In genomic region chr2:17545680-17546613, GRCh38 we compare ENCODE assay signal across 25 cellular contexts. TPM values are rescaled to one million over a fixed set of nuclear protein-coding genes. Genes with fewer than 3 reads are reported as not detected.
DNase-seq lines count a peak whose midpoint lies in the region; ATAC-seq, FAIRE-seq and TF ChIP-seq lines count a peak whose summit lies in the region.
"Had no signal": no experiment of that assay in that cellular context is flagged by ENCODE, and none has a peak within 500 bp of the region (broad histone marks: within the 10 kb centered on the region; RNA-seq: fewer than 3 reads in every experiment).

No MANE protein-coding gene starts in this region.

- H2BK12ac ChIP-seq in H9 (ENCODE audit: insufficient read length, low read depth, low read length) = no peak overlapping the region

- TF ChIP-seq CTCF in H9 (conservative IDR thresholded peaks at IDR 0.05) = no peak
- TF ChIP-seq CTCF in foreskin keratinocyte (conservative IDR thresholded peaks at IDR 0.05) = no peak
- TF ChIP-seq CTCF in HepG2 (CRISPR knock-in tag; IDR thresholded peaks at IDR 0.05) = no peak

- no peak for DNase-seq in H9
- no peak for DNase-seq in foreskin keratinocyte
- peak; percentile 73 for DNase-seq in HepG2 (ENCODE audit: low spot score)
- no peak for DNase-seq in GDM1 (lab: John Stamatoyannopoulos, UW)
- no peak for DNase-seq in activated CD4-positive, alpha-beta T cell treated with anti-CD3 and anti-CD28 coated beads for 36 hours
- no peak for DNase-seq in activated naive CD4-positive, alpha-beta T cell treated with anti-CD3 and anti-CD28 coated beads for 36 hours
- no peak for DNase-seq in HT-29 (ENCODE audit: low spot score)
- DNase-seq: 8988T; AML-193; C1 segment of cervical spinal cord; CD8-positive, alpha-beta T cell; EL; GOT3; IMR-90; NCI-H1694; NCI-H2081; NCI-H446; NCI-H526 had no signal

- H2AFZ ChIP-seq in H9 (ENCODE audit: low read length) = no peak overlapping the region
- H2AFZ ChIP-seq in HepG2 (ENCODE audit: low read length) = no peak overlapping the region

- in situ Hi-C loops in HepG2 (cut with HindIII; ENCODE audit: extremely low pct_ligation_motif_present, low pct_unique_long_range_greater_than_20kb) = loop anchor here (10.0 kb wide), 2 partner anchors 49 to 209 kb away; partner anchors contain the start of genes GEN1 and SMC6

- no peak overlapping the region for H3K4ac ChIP-seq in H9 (ENCODE audit: low read depth, low read length)

- no peak overlapping the region for H4K5ac ChIP-seq in H9 (ENCODE audit: insufficient read length, low read depth, low read length)

- POLR2A ChIA-PET in HepG2 (lab: Yijun Ruan, JAX) = interaction anchor here (1.0 to 2.3 kb wide), 5 partner anchors 8 to 48 kb away, joined by 3 to 15 read pairs (median 5); no protein-coding TSS in a partner anchor
- POLR2A ChIA-PET in activated CD4-positive, alpha-beta T cell treated with anti-CD3 and anti-CD28 coated beads for 36 hours (lab: Charles Lee) = no interaction called here

- no peak overlapping the region for H4K91ac ChIP-seq in H9 (ENCODE audit: insufficient read length, low read depth, low read length)

- H3K36me3 ChIP-seq in HepG2 (replicated peaks in 1 of 2; ENCODE audit: control insufficient read depth in 1 of 2, insufficient read depth in 2 of 2, low read length in 2 of 2) = peaks cover 6 to 8% of the 10 kb centered on the region in 2 experiments; a peak in 4 of 5 replicates
- H3K36me3 ChIP-seq: SJSA1 had no signal

- H2BK5ac ChIP-seq in H9 (ENCODE audit: insufficient read length, low read length) = no peak overlapping the region

- peaks cover 72 to 74% of the 10 kb centered on the region in 2 experiments for H3K4me1 Mint-ChIP-seq in H9
- no peaks in the 10 kb centered on the region for H3K4me1 Mint-ChIP-seq in activated CD4-positive, alpha-beta T cell treated with anti-CD3 and anti-CD28 coated beads for 36 hours
- H3K4me1 Mint-ChIP-seq in activated naive CD4-positive, alpha-beta T cell treated with anti-CD3 and anti-CD28 coated beads for 36 hours (ENCODE audit: low read depth) = no peaks in the 10 kb centered on the region

- no peak overlapping the region for H2BK15ac ChIP-seq in H9 (ENCODE audit: low read depth, low read length)

- H4K20me1 ChIP-seq in H9 (ENCODE audit: control insufficient read depth, insufficient read depth, insufficient read length) = no peaks in the 10 kb centered on the region
- no peaks in the 10 kb centered on the region for H4K20me1 ChIP-seq in HepG2 (ENCODE audit: insufficient read depth, low read length)

- H2BK20ac ChIP-seq in H9 (ENCODE audit: low read depth, low read length, poor library complexity, severe bottlenecking) = no peak overlapping the region

- FAIRE-seq in A204.1 (lab: Jason Lieb, UNC) (peak; percentile 30), HepG2 (lab: Jason Lieb, UNC) (no peak)

- TF ChIP-seq POLR2A in HepG2 (IDR thresholded peaks at IDR 0.05; ENCODE audit: insufficient read depth in 1 of 2, low read depth in 2 of 2, low read length in 2 of 2) = no peak

- H2BK120ac ChIP-seq in H9 (ENCODE audit: low read depth, low read length, poor library complexity, severe bottlenecking) = no peak overlapping the region

- H3K4me1 ChIP-seq in H9 (ENCODE audit: insufficient read depth, low read length) (peaks cover 15% of the 10 kb centered on the region), foreskin keratinocyte (peaks cover 14% of the 10 kb centered on the region), HepG2 (ENCODE audit: insufficient read depth, low read length) (peaks cover 82% of the 10 kb centered on the region)
- H3K4me1 ChIP-seq: SJSA1 had no signal

- no peak for ATAC-seq in foreskin keratinocyte
- ATAC-seq in HepG2 = peak; percentile 26; the same call in 1 of the 3 replicates
- ATAC-seq in activated CD4-positive, alpha-beta T cell treated with anti-CD3 and anti-CD28 coated beads for 36 hours = no peak
- ATAC-seq: CD8-positive, alpha-beta T cell; Right ventricle myocardium inferior had no signal

- H3K23me2 ChIP-seq in H9 (ENCODE audit: insufficient read length, low read depth, low read length, poor library complexity, severe bottlenecking) = peaks cover 17% of the 10 kb centered on the region

- no CpG with 5 or more reads among the region's 5 CpGs for WGBS in H9 (ENCODE audit: extremely low coverage, insufficient read length, low lambda C conversion rate)
- under 1% methylated on average over 5 of the region's 5 CpGs for WGBS in HepG2 (ENCODE audit: low lambda C conversion rate)

- H3K4me3 ChIP-seq in HepG2 (replicated peaks in 1 of 3; ENCODE audit: insufficient read depth in 1 of 3, low read depth in 2 of 3, low read length in 3 of 3) = peak overlapping the region; percentile 42 to 59 (median 50); a peak in 5 of 6 replicates
- H3K4me3 ChIP-seq: SJSA1 had no signal

- H3K79me2 ChIP-seq in H9 (ENCODE audit: insufficient read depth, low read length) = peaks cover 46% of the 10 kb centered on the region
- peaks cover 99% of the 10 kb centered on the region for H3K79me2 ChIP-seq in HepG2 (ENCODE audit: insufficient read depth, low read length)

- peak overlapping the region; percentile 82 to 93 (median 85); a peak in 6 of 7 replicates for H3K27ac Mint-ChIP-seq in H9
- H3K27ac Mint-ChIP-seq in activated CD4-positive, alpha-beta T cell treated with anti-CD3 and anti-CD28 coated beads for 36 hours = no peak overlapping the region
- H3K27ac Mint-ChIP-seq in activated naive CD4-positive, alpha-beta T cell treated with anti-CD3 and anti-CD28 coated beads for 36 hours = no peak overlapping the region
- H3K27ac Mint-ChIP-seq: CD8-positive, alpha-beta T cell had no signal

- peaks cover 6% of the 10 kb centered on the region; the same call in 1 of the 2 replicates for H3K27me3 Mint-ChIP-seq in H9 (ENCODE audit: low read depth)
- peaks cover 31% of the 10 kb centered on the region for H3K27me3 Mint-ChIP-seq in activated CD4-positive, alpha-beta T cell treated with anti-CD3 and anti-CD28 coated beads for 36 hours
- peaks cover 29% of the 10 kb centered on the region for H3K27me3 Mint-ChIP-seq in activated naive CD4-positive, alpha-beta T cell treated with anti-CD3 and anti-CD28 coated beads for 36 hours (ENCODE audit: low read depth)

- H3K9me3 ChIP-seq in H9 (ENCODE audit: control insufficient read depth, low read depth, low read length) (no peaks in the 10 kb centered on the region), HepG2 (ENCODE audit: low read length) (no peaks in the 10 kb centered on the region)
- H3K9me3 ChIP-seq: SJSA1 had no signal

- H3K18ac ChIP-seq in H9 (ENCODE audit: insufficient read length, low read depth, low read length) = no peak overlapping the region

- no peak overlapping the region for H3K4me2 ChIP-seq in H9 (ENCODE audit: insufficient read depth, insufficient read length, low read length)
- H3K4me2 ChIP-seq in HepG2 (ENCODE audit: low read depth, low read length) = peak overlapping the region; percentile 97
- H3K4me2 ChIP-seq: KMS-11 had no signal

- H3K14ac ChIP-seq in H9 (ENCODE audit: insufficient read depth, low read length) = no peak overlapping the region

- peaks cover 5% of the 10 kb centered on the region for H3K79me1 ChIP-seq in H9 (ENCODE audit: insufficient read depth, low read depth, low read length, poor library complexity, severe bottlenecking)

- no peak overlapping the region for H3K9ac ChIP-seq in H9 (ENCODE audit: extremely low read depth, insufficient read length, low read length)
- H3K9ac ChIP-seq in HepG2 (ENCODE audit: insufficient read depth, low read depth, low read length) = peak overlapping the region; percentile 69
- H3K9ac ChIP-seq: KMS-11 had no signal

- H3K27ac ChIP-seq in H9 (ENCODE audit: insufficient read length, low read depth, low read length) (no peak overlapping the region), foreskin keratinocyte (peak overlapping the region; percentile 28), HepG2 (ENCODE audit: extremely low read length, insufficient read depth, low read length) (peak overlapping the region; percentile 94)
- H3K27ac ChIP-seq: KMS-11, SJSA1 had no signal

- TF ChIP-seq EP300 in HepG2 (IDR thresholded peaks at IDR 0.05; ENCODE audit: low read depth in 2 of 2, low read length in 2 of 2) = peak in 1 of 2 experiments; percentile 73; a peak in 2 of 4 replicates
- TF ChIP-seq EP300 in HepG2 (CRISPR knock-in tag; IDR thresholded peaks at IDR 0.05; ENCODE audit: borderline replicate concordance) = no peak

- H3K56ac ChIP-seq in H9 (ENCODE audit: insufficient read length, low read depth, low read length) = no peak overlapping the region

- no peak overlapping the region for H3T11ph ChIP-seq in H9 (ENCODE audit: low read length)

- H4K8ac ChIP-seq in H9 (replicated peaks; ENCODE audit: insufficient read length, low read depth, low read length) = no peak overlapping the region

- no peak overlapping the region for H3K23ac ChIP-seq in H9 (ENCODE audit: insufficient read length, low read depth, low read length)

- CTCF ChIA-PET in HepG2 (lab: Yijun Ruan, JAX; ENCODE audit: low intra/inter-chr PET ratio, low total read pairs) = no interaction called here
- CTCF ChIA-PET in activated CD4-positive, alpha-beta T cell treated with anti-CD3 and anti-CD28 coated beads for 36 hours (lab: Charles Lee) = interaction anchor here (0.9 to 1.0 kb wide), 2 partner anchors 10 to 14 kb away, joined by 3 read pairs; no protein-coding TSS in a partner anchor
- CTCF ChIA-PET in activated naive CD4-positive, alpha-beta T cell treated with anti-CD3 and anti-CD28 coated beads for 36 hours (lab: Charles Lee) = interaction anchor here (0.7 kb wide), 1 partner anchor 237 kb away, joined by 4 read pairs; no protein-coding TSS in a partner anchor

- peaks cover 0 to 5% (median 3%) of the 10 kb centered on the region in 3 experiments; a peak in 4 of 7 replicates for H3K36me3 Mint-ChIP-seq in H9 (ENCODE audit: insufficient read depth in 1 of 3, low read depth in 3 of 3)
- no peaks in the 10 kb centered on the region for H3K36me3 Mint-ChIP-seq in activated CD4-positive, alpha-beta T cell treated with anti-CD3 and anti-CD28 coated beads for 36 hours (ENCODE audit: low read depth)
- no peaks in the 10 kb centered on the region for H3K36me3 Mint-ChIP-seq in activated naive CD4-positive, alpha-beta T cell treated with anti-CD3 and anti-CD28 coated beads for 36 hours (ENCODE audit: low read depth)
- H3K36me3 Mint-ChIP-seq: CD8-positive, alpha-beta T cell had no signal

- no peaks in the 10 kb centered on the region for H3K27me3 ChIP-seq in H9 (ENCODE audit: insufficient read depth, low read length)
- no peaks in the 10 kb centered on the region for H3K27me3 ChIP-seq in foreskin keratinocyte
- H3K27me3 ChIP-seq in HepG2 (ENCODE audit: control insufficient read depth in 1 of 2, insufficient read depth in 2 of 2, low read length in 2 of 2) = peaks cover 0 to 3% of the 10 kb centered on the region in 2 experiments; a peak in 1 of 5 replicates

- no peaks in the 10 kb centered on the region; a peak in 1 of 5 replicates for H3K9me3 Mint-ChIP-seq in H9
- H3K9me3 Mint-ChIP-seq in activated CD4-positive, alpha-beta T cell treated with anti-CD3 and anti-CD28 coated beads for 36 hours (ENCODE audit: low read depth) = no peaks in the 10 kb centered on the region
- H3K9me3 Mint-ChIP-seq in activated naive CD4-positive, alpha-beta T cell treated with anti-CD3 and anti-CD28 coated beads for 36 hours = no peaks in the 10 kb centered on the region
- H3K9me3 Mint-ChIP-seq: CD8-positive, alpha-beta T cell had no signal

- H2AK5ac ChIP-seq in H9 (ENCODE audit: insufficient read length, low read length) = no peak overlapping the region

- intact Hi-C loops in HepG2 (cut with micrococcal nuclease; ENCODE audit: unreplicated experiment) = no loop called here
- intact Hi-C loops in activated CD4-positive, alpha-beta T cell treated with anti-CD3 and anti-CD28 coated beads for 36 hours (cut with DNase I, micrococcal nuclease) = no loop called here
- intact Hi-C loops in activated naive CD4-positive, alpha-beta T cell treated with anti-CD3 and anti-CD28 coated beads for 36 hours (cut with micrococcal nuclease) = no loop called here

- BruUV-seq in HepG2 (replicated peaks; lab: Mats Ljungman, UMichigan) = TSS peak; percentile 83

- H3K4me3 Mint-ChIP-seq in H9 = peak overlapping the region; percentile 10 to 58; a peak in 3 of 5 replicates
- H3K4me3 Mint-ChIP-seq in activated CD4-positive, alpha-beta T cell treated with anti-CD3 and anti-CD28 coated beads for 36 hours = no peak overlapping the region
- no peak overlapping the region for H3K4me3 Mint-ChIP-seq in activated naive CD4-positive, alpha-beta T cell treated with anti-CD3 and anti-CD28 coated beads for 36 hours
- H3K4me3 Mint-ChIP-seq: CD8-positive, alpha-beta T cell had no signal

- TF ChIP-seq RAD21 in HepG2 (CRISPR knock-in tag; IDR thresholded peaks at IDR 0.05) = no peak

RNA-seq across cellular contexts. Expression of gene VSNL1, which starts 5.5 kb away (rescaled TPM):
- 9.2 and 9.9 TPM in 2 replicates for total RNA-seq in H9 (2021)
- total RNA-seq in foreskin keratinocyte = 4.2 and 5.3 TPM in 2 replicates
- 3.7 and 4.4 TPM in 2 replicates for polyA plus RNA-seq in foreskin keratinocyte
- total RNA-seq in HepG2 (2016; rRNA removed; fragmentation: Illumina TruSeq; extraction: Trizol) = 63.2 and 103 TPM in 2 replicates
- total RNA-seq in HepG2 (2016; cell fraction: cytosol; rRNA removed; fragmentation: Illumina TruSeq; extraction: Trizol; ENCODE audit: low read depth) = 11.8 and 12.1 TPM in 2 replicates
- 61.2 and 118 TPM in 2 replicates for total RNA-seq in HepG2 (2016; cell fraction: insoluble cytoplasmic fraction; rRNA removed; fragmentation: Illumina TruSeq; extraction: Trizol)
- total RNA-seq in HepG2 (2016; cell fraction: membrane; rRNA removed; fragmentation: Illumina TruSeq; extraction: Trizol) = 28.5 and 29.9 TPM in 2 replicates
- total RNA-seq in HepG2 (2016; cell fraction: nucleus; rRNA removed; fragmentation: Illumina TruSeq; extraction: Trizol) = 32.8 and 35.9 TPM in 2 replicates
- 62.8 and 95.9 TPM in 2 replicates for polyA plus RNA-seq in HepG2 (2011; rRNA removed)
- polyA plus RNA-seq in HepG2 (2011; cell fraction: cytosol; rRNA removed) = 80.4 and 85.1 TPM in 2 replicates
- polyA plus RNA-seq in HepG2 (2011; cell fraction: nucleus; rRNA removed) = 12.7 TPM in 2 replicates
- polyA plus RNA-seq in HepG2 (2012) = 72.6 and 115 TPM in 2 replicates
- 11.7 and 11.9 TPM in 2 replicates for polyA plus RNA-seq in HepG2 (2016; cell fraction: cytosol; fragmentation: Illumina TruSeq; extraction: Trizol; ENCODE audit: low read depth)
- 147 and 163 TPM in 2 replicates for polyA plus RNA-seq in HepG2 (2016; cell fraction: insoluble cytoplasmic fraction; fragmentation: Illumina TruSeq; extraction: Trizol; ENCODE audit: low read depth)
- 29.7 TPM in 2 replicates for polyA plus RNA-seq in HepG2 (2016; cell fraction: membrane; fragmentation: Illumina TruSeq; extraction: Trizol; ENCODE audit: low read depth)
- 39.4 and 45.5 TPM in 2 replicates for polyA plus RNA-seq in HepG2 (2016; cell fraction: nucleus; fragmentation: Illumina TruSeq; extraction: Trizol; ENCODE audit: insufficient read depth, low read depth)
- 83.5 TPM in 1 of 2 replicates, not detected in the other for polyA minus RNA-seq in HepG2 (2011; rRNA and poly(A)+ RNA removed; ENCODE audit: low replicate concordance)
- polyA minus RNA-seq in HepG2 (2011; cell fraction: cytosol; rRNA and poly(A)+ RNA removed) = 44.0 and 47.1 TPM in 2 replicates
- polyA minus RNA-seq in HepG2 (2011; cell fraction: nucleus; rRNA and poly(A)+ RNA removed) = 39.8 and 52.0 TPM in 2 replicates
- not detected for total RNA-seq in activated CD4-positive, alpha-beta T cell treated with anti-CD3 and anti-CD28 coated beads for 36 hours
- not detected for total RNA-seq in activated naive CD4-positive, alpha-beta T cell treated with anti-CD3 and anti-CD28 coated beads for 36 hours
- total RNA-seq in HT-29 (2014; rRNA removed; shearing (Covaris generic)) = not detected in 2 replicates
- total RNA-seq: CD8-positive, alpha-beta T cell; T-helper 1 cell treated with Interleukin-12 subunit alpha and Interleukin-12 subunit beta and Interleukin-4 antibody, amounts not matched to agents 30 ng/mL and 1 ng/mL, for 36 hours had no signal

RNA-seq across cellular contexts. Expression of gene RAD51AP2, which starts 27.7 kb away (rescaled TPM):
- 0.07 TPM in 1 of 2 replicates, not detected in the other for total RNA-seq in H9 (2021)
- 0.04 and 0.10 TPM in 2 replicates for total RNA-seq in foreskin keratinocyte
- 0.03 TPM in 1 of 2 replicates, not detected in the other for polyA plus RNA-seq in foreskin keratinocyte
- 0.07 and 0.11 TPM in 2 replicates for total RNA-seq in HepG2 (2016; rRNA removed; fragmentation: Illumina TruSeq; extraction: Trizol)
- total RNA-seq in HepG2 (2016; cell fraction: cytosol; rRNA removed; fragmentation: Illumina TruSeq; extraction: Trizol; ENCODE audit: low read depth) = not detected in 2 replicates
- 0.06 and 0.07 TPM in 2 replicates for total RNA-seq in HepG2 (2016; cell fraction: insoluble cytoplasmic fraction; rRNA removed; fragmentation: Illumina TruSeq; extraction: Trizol)
- 0.06 and 0.07 TPM in 2 replicates for total RNA-seq in HepG2 (2016; cell fraction: membrane; rRNA removed; fragmentation: Illumina TruSeq; extraction: Trizol)
- 0.25 and 0.34 TPM in 2 replicates for total RNA-seq in HepG2 (2016; cell fraction: nucleus; rRNA removed; fragmentation: Illumina TruSeq; extraction: Trizol)
- 0.05 and 0.12 TPM in 2 replicates for polyA plus RNA-seq in HepG2 (2011; rRNA removed)
- 0.03 TPM in 1 of 2 replicates, not detected in the other for polyA plus RNA-seq in HepG2 (2011; cell fraction: cytosol; rRNA removed)
- polyA plus RNA-seq in HepG2 (2011; cell fraction: nucleus; rRNA removed) = 0.23 and 0.24 TPM in 2 replicates
- 0.15 and 0.21 TPM in 2 replicates for polyA plus RNA-seq in HepG2 (2012)
- polyA plus RNA-seq in HepG2 (2016; cell fraction: cytosol; fragmentation: Illumina TruSeq; extraction: Trizol; ENCODE audit: low read depth) = not detected in 2 replicates
- polyA plus RNA-seq in HepG2 (2016; cell fraction: insoluble cytoplasmic fraction; fragmentation: Illumina TruSeq; extraction: Trizol; ENCODE audit: low read depth) = 0.12 TPM in 1 of 2 replicates, not detected in the other
- polyA plus RNA-seq in HepG2 (2016; cell fraction: membrane; fragmentation: Illumina TruSeq; extraction: Trizol; ENCODE audit: low read depth) = 0.03 TPM in 1 of 2 replicates, not detected in the other
- 0.59 and 0.79 TPM in 2 replicates for polyA plus RNA-seq in HepG2 (2016; cell fraction: nucleus; fragmentation: Illumina TruSeq; extraction: Trizol; ENCODE audit: insufficient read depth, low read depth)
- not detected in 2 replicates for polyA minus RNA-seq in HepG2 (2011; rRNA and poly(A)+ RNA removed; ENCODE audit: low replicate concordance)
- polyA minus RNA-seq in HepG2 (2011; cell fraction: cytosol; rRNA and poly(A)+ RNA removed) = not detected in 2 replicates
- 0.77 and 1.1 TPM in 2 replicates for polyA minus RNA-seq in HepG2 (2011; cell fraction: nucleus; rRNA and poly(A)+ RNA removed)
- total RNA-seq in activated CD4-positive, alpha-beta T cell treated with anti-CD3 and anti-CD28 coated beads for 36 hours = not detected
- total RNA-seq in activated naive CD4-positive, alpha-beta T cell treated with anti-CD3 and anti-CD28 coated beads for 36 hours = not detected
- not detected in 2 replicates for total RNA-seq in HT-29 (2014; rRNA removed; shearing (Covaris generic))
- total RNA-seq: CD8-positive, alpha-beta T cell; IMR-90; M059J; SJSA1; T-helper 1 cell treated with Interleukin-12 subunit alpha and Interleukin-12 subunit beta and Interleukin-4 antibody, amounts not matched to agents 30 ng/mL and 1 ng/mL, for 36 hours had no signal
- polyA plus RNA-seq: AG04450, IMR-90 had no signal

Comparison
In these comparisons a context has a peak if more than half of its experiments do, and no peak if none do; other contexts are left out.
1. H3K27ac Mint-ChIP-seq: peak in H9 (3 of 3); none in activated CD4-positive, alpha-beta T cell treated with anti-CD3 and anti-CD28 coated beads for 36 hours (single experiment) and activated naive CD4-positive, alpha-beta T cell treated with anti-CD3 and anti-CD28 coated beads for 36 hours (single experiment).
2. H3K4me3 Mint-ChIP-seq: peak in H9 (2 of 2); none in activated CD4-positive, alpha-beta T cell treated with anti-CD3 and anti-CD28 coated beads for 36 hours (single experiment) and activated naive CD4-positive, alpha-beta T cell treated with anti-CD3 and anti-CD28 coated beads for 36 hours (single experiment).